In genomic region chr1:183323849-183324683, GRCh38 we compare ENCODE assay signal across 25 cellular contexts.
DNase-seq lines count a peak whose midpoint lies in the region; ATAC-seq, FAIRE-seq and TF ChIP-seq lines count a peak whose summit lies in the region.
"Had no signal": no experiment of that assay in that cellular context is flagged by ENCODE, and none has a peak within 500 bp of the region (broad histone marks: within the 10 kb centered on the region; RNA-seq: fewer than 3 reads in every experiment).

No MANE protein-coding gene starts in this region.

- no peak for TF ChIP-seq RAD21 in GM12878 (IDR thresholded peaks at IDR 0.05; ENCODE audit: insufficient read depth, low read depth, low read length)

- H3K27me3 ChIP-seq in GM12878 (replicated peaks in 1 of 2; ENCODE audit: control insufficient read depth in 2 of 2, insufficient read depth in 2 of 2, low read length in 1 of 2), result no peaks in the 10 kb centered on the region; a peak in 2 of 4 replicates
- no peaks in the 10 kb centered on the region for H3K27me3 ChIP-seq in lower lobe of right lung (ENCODE audit: low read depth)
- no peaks in the 10 kb centered on the region for H3K27me3 ChIP-seq in upper lobe of left lung
- H3K27me3 ChIP-seq: BLaER1 treated with 17β-estradiol and CSF1 and Interleukin-3, amounts not matched to agents 10 nM and 100 nM; colonic mucosa; right atrium auricular region; vagina had no signal

- H3K27ac ChIP-seq in GM12878 (ENCODE audit: control insufficient read depth, insufficient read depth), result no peak overlapping the region
- H3K27ac ChIP-seq in lower lobe of right lung, result no peak overlapping the region
- no peak overlapping the region for H3K27ac ChIP-seq in upper lobe of left lung
- H3K27ac ChIP-seq in coronary artery, result no peak overlapping the region
- H3K27ac ChIP-seq: BLaER1 treated with 17β-estradiol and CSF1 and Interleukin-3, amounts not matched to agents 10 nM and 100 nM; colonic mucosa; right atrium auricular region; vagina had no signal

- ATAC-seq in HG02610 (IDR thresholded peaks at IDR 0.05; ENCODE audit: unreplicated experiment) (peak; percentile 59), GM12878 (peak; percentile 58), lower lobe of right lung (peak; percentile 23 to 79), upper lobe of left lung (ENCODE audit: low FRiP score in 2 of 2) (no peak), left cardiac atrium (no peak)

- no TSS peak for BruUV-seq in GM12878 (replicated peaks; lab: Mats Ljungman, UMichigan)

- POLR2A ChIA-PET in GM12878 (lab: Charles Lee), result no interaction called here

- in situ Hi-C loops in GM12878 (cut with MboI), result no loop called here

- H3K36me3 ChIP-seq in GM12878 (ENCODE audit: control insufficient read depth in 2 of 2, insufficient read depth in 2 of 2, low read length in 1 of 2) (no peaks in the 10 kb centered on the region), lower lobe of right lung (no peaks in the 10 kb centered on the region), upper lobe of left lung (no peaks in the 10 kb centered on the region)
- H3K36me3 ChIP-seq: BLaER1 treated with 17β-estradiol and CSF1 and Interleukin-3, amounts not matched to agents 10 nM and 100 nM; colonic mucosa; right atrium auricular region; vagina had no signal

- no peak overlapping the region for H3K4me2 ChIP-seq in GM12878 (ENCODE audit: control insufficient read depth, insufficient read depth)
- H3K4me2 ChIP-seq: BLaER1 treated with 17β-estradiol and CSF1 and Interleukin-3, amounts not matched to agents 10 nM and 100 nM had no signal

- WGBS in GM12878 (ENCODE audit: insufficient coverage, insufficient replicate concordance, low lambda C conversion rate, missing lambda C conversion rate), result 74% methylated on average over 7 of the region's 7 CpGs
- 59 to 60% methylated on average over 7 of the region's 7 CpGs for WGBS in upper lobe of left lung, 2 donors

- H4K20me1 ChIP-seq in GM12878 (ENCODE audit: control insufficient read depth, insufficient read depth), result no peaks in the 10 kb centered on the region
- H4K20me1 ChIP-seq: BLaER1 treated with 17β-estradiol and CSF1 and Interleukin-3, amounts not matched to agents 10 nM and 100 nM had no signal

- FAIRE-seq in GM12878 (lab: Jason Lieb, UNC), result no peak
- FAIRE-seq: islet of Langerhans had no signal

- DNase-seq in Daoy (ENCODE audit: low read depth) (peak; percentile 48), GM12878 (ENCODE audit: low read depth, low spot score) (no peak), lower lobe of right lung (no peak), upper lobe of left lung (no peak), coronary artery (ENCODE audit: low spot score) (no peak), left cardiac atrium (no peak)
- no peak for DNase-seq in activated effector memory CD4-positive, alpha-beta T cell treated with Interleukin-2 at 50 U/mL for 16 hours
- DNase-seq: ACHN; activated CD4-positive, alpha-beta T cell treated with anti-CD3 and anti-CD28 coated beads for 48 hours; Calu3; colonic mucosa; HFFc6; KBM-7; mammary epithelial cell; naive B cell; NCI-H774; SHP77; stimulated activated CD8-positive, alpha-beta memory T cell treated with anti-CD3 and anti-CD28 coated beads, Interleukin-4, amount 100 ng/mL, for 48 hours; substantia nigra; SW 1271 had no signal

- intact Hi-C loops in GM12878 (cut with micrococcal nuclease; ENCODE audit: unreplicated experiment), result no loop called here
- intact Hi-C loops in lower lobe of right lung (cut with DNase I), result no loop called here
- intact Hi-C loops in left cardiac atrium (cut with DNase I), result no loop called here

- H3K9ac ChIP-seq in GM12878 (ENCODE audit: control insufficient read depth, insufficient read depth, low read length), result no peak overlapping the region
- H3K9ac ChIP-seq: BLaER1 treated with 17β-estradiol and CSF1 and Interleukin-3, amounts not matched to agents 10 nM and 100 nM had no signal

- CTCF ChIA-PET in GM12878 (lab: Yijun Ruan, JAX), result interaction anchor here (0.7 to 1.7 kb wide), 3 partner anchors 13 to 361 kb away, joined by 4 to 6 read pairs (median 4); no protein-coding TSS in a partner anchor

- RAD21 ChIA-PET in GM12878 (lab: Charles Lee; ENCODE audit: unreplicated experiment), result interaction anchor here (0.6 to 2.1 kb wide), 2 partner anchors 42 to 145 kb away, joined by 3 to 7 read pairs; no protein-coding TSS in a partner anchor

- H3K9me3 ChIP-seq in GM12878 (replicated peaks; ENCODE audit: control insufficient read depth, insufficient read depth, low read length), result no peaks in the 10 kb centered on the region
- H3K9me3 ChIP-seq in lower lobe of right lung, result no peaks in the 10 kb centered on the region
- no peaks in the 10 kb centered on the region for H3K9me3 ChIP-seq in upper lobe of left lung
- H3K9me3 ChIP-seq: BLaER1 treated with 17β-estradiol and CSF1 and Interleukin-3, amounts not matched to agents 10 nM and 100 nM; colonic mucosa; right atrium auricular region; vagina had no signal

- no peak overlapping the region; the same call in 1 of the 2 replicates for H2AFZ ChIP-seq in GM12878 (ENCODE audit: control insufficient read depth, low read depth, low read length)

- TF ChIP-seq POLR2A in GM12878 (IDR thresholded peaks at IDR 0.05; ENCODE audit: low read depth, low read length) (no peak), upper lobe of left lung (IDR thresholded peaks at IDR 0.05) (no peak)

- no peaks in the 10 kb centered on the region for H3K4me1 ChIP-seq in GM12878 (ENCODE audit: control insufficient read depth, insufficient read depth, low read length)
- peaks cover 7% of the 10 kb centered on the region for H3K4me1 ChIP-seq in lower lobe of right lung
- no peaks in the 10 kb centered on the region for H3K4me1 ChIP-seq in upper lobe of left lung
- H3K4me1 ChIP-seq: colonic mucosa had no signal

- H3K79me2 ChIP-seq in GM12878 (ENCODE audit: control insufficient read depth, insufficient read depth, low read length), result no peaks in the 10 kb centered on the region

- TF ChIP-seq EP300 in GM12878 (IDR thresholded peaks at IDR 0.05; ENCODE audit: borderline replicate concordance in 1 of 2, control insufficient read depth in 1 of 2, low read depth in 2 of 2, low read length in 2 of 2) (no peak), upper lobe of left lung (IDR thresholded peaks at IDR 0.05) (no peak)

- H3K4me3 ChIP-seq in GM12878 (no peak overlapping the region), lower lobe of right lung (no peak overlapping the region), upper lobe of left lung (no peak overlapping the region), coronary artery (no peak overlapping the region)
- H3K4me3 ChIP-seq: BLaER1 treated with 17β-estradiol and CSF1 and Interleukin-3, amounts not matched to agents 10 nM and 100 nM; colonic mucosa; right atrium auricular region; vagina had no signal

- TF ChIP-seq CTCF in GM12878 (IDR thresholded peaks at IDR 0.05 in 2 of 3, conservative IDR thresholded peaks at IDR 0.05 in 1 of 3; ENCODE audit: control insufficient read depth in 2 of 3, extremely low read depth in 1 of 3, insufficient read depth in 1 of 3, low read depth in 3 of 3, low read length in 3 of 3) (no peak), lower lobe of right lung (IDR thresholded peaks at IDR 0.05) (no peak), upper lobe of left lung (IDR thresholded peaks at IDR 0.05) (no peak), coronary artery (IDR thresholded peaks at IDR 0.05) (no peak)

- SMC1A ChIA-PET in GM12878 (lab: Charles Lee; ENCODE audit: uncharacterized antibody, unreplicated experiment), result interaction anchor here (0.7 kb wide), 1 partner anchor 23 kb away, joined by 3 read pairs; no protein-coding TSS in a partner anchor

TF ChIP-seq in GM12878, 131 proteins besides CTCF, POLR2A, EP300 and RAD21 (continues in another document):
- TF ChIP-seq, protein P1, sequence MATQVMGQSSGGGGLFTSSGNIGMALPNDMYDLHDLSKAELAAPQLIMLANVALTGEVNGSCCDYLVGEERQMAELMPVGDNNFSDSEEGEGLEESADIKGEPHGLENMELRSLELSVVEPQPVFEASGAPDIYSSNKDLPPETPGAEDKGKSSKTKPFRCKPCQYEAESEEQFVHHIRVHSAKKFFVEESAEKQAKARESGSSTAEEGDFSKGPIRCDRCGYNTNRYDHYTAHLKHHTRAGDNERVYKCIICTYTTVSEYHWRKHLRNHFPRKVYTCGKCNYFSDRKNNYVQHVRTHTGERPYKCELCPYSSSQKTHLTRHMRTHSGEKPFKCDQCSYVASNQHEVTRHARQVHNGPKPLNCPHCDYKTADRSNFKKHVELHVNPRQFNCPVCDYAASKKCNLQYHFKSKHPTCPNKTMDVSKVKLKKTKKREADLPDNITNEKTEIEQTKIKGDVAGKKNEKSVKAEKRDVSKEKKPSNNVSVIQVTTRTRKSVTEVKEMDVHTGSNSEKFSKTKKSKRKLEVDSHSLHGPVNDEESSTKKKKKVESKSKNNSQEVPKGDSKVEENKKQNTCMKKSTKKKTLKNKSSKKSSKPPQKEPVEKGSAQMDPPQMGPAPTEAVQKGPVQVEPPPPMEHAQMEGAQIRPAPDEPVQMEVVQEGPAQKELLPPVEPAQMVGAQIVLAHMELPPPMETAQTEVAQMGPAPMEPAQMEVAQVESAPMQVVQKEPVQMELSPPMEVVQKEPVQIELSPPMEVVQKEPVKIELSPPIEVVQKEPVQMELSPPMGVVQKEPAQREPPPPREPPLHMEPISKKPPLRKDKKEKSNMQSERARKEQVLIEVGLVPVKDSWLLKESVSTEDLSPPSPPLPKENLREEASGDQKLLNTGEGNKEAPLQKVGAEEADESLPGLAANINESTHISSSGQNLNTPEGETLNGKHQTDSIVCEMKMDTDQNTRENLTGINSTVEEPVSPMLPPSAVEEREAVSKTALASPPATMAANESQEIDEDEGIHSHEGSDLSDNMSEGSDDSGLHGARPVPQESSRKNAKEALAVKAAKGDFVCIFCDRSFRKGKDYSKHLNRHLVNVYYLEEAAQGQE (IDR thresholded peaks at IDR 0.05; ENCODE audit: low read depth, low read length), result no peak
- no peak for TF ChIP-seq STAT1 (conservative IDR thresholded peaks at IDR 0.05)
- no peak for TF ChIP-seq MYC (IDR thresholded peaks at IDR 0.05; ENCODE audit: insufficient read depth, insufficient read length, insufficient replicate concordance, low read length, severe bottlenecking)
- TF ChIP-seq, protein P2, sequence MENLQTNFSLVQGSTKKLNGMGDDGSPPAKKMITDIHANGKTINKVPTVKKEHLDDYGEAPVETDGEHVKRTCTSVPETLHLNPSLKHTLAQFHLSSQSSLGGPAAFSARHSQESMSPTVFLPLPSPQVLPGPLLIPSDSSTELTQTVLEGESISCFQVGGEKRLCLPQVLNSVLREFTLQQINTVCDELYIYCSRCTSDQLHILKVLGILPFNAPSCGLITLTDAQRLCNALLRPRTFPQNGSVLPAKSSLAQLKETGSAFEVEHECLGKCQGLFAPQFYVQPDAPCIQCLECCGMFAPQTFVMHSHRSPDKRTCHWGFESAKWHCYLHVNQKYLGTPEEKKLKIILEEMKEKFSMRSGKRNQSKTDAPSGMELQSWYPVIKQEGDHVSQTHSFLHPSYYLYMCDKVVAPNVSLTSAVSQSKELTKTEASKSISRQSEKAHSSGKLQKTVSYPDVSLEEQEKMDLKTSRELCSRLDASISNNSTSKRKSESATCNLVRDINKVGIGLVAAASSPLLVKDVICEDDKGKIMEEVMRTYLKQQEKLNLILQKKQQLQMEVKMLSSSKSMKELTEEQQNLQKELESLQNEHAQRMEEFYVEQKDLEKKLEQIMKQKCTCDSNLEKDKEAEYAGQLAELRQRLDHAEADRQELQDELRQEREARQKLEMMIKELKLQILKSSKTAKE (IDR thresholded peaks at IDR 0.05; ENCODE audit: low read depth, poor library complexity, severe bottlenecking), result no peak

Comparison
In these comparisons a context has a peak if more than half of its experiments do, and no peak if none do; other contexts are left out.
1. ATAC-seq: peak in HG02610 (single experiment), GM12878 (single experiment) and lower lobe of right lung (2 of 2); none in upper lobe of left lung (0 of 2) and left cardiac atrium (0 of 2).